1 cellular context compared by ENCODE assay signal in genomic region chr9:108093773-108094675, GRCh38.
TF ChIP-seq lines count a peak whose summit lies in the region.

No MANE protein-coding gene starts in this region.

TF ChIP-seq in A549, 52 proteins besides CTCF, POLR2A, EP300 and RAD21 (continued from another document):
- TF ChIP-seq REST (IDR thresholded peaks at IDR 0.05) = no peak
- no peak for TF ChIP-seq BHLHE40 (IDR thresholded peaks at IDR 0.05; ENCODE audit: low read depth, low read length)
- no peak for TF ChIP-seq CHD2 (IDR thresholded peaks at IDR 0.05; ENCODE audit: low read length, partially characterized antibody)
- no peak for TF ChIP-seq HOXA7 (CRISPR knock-in tag; IDR thresholded peaks at IDR 0.05)
- TF ChIP-seq FOXS1 (CRISPR knock-in tag; IDR thresholded peaks at IDR 0.05) = no peak
- TF ChIP-seq, protein P1, sequence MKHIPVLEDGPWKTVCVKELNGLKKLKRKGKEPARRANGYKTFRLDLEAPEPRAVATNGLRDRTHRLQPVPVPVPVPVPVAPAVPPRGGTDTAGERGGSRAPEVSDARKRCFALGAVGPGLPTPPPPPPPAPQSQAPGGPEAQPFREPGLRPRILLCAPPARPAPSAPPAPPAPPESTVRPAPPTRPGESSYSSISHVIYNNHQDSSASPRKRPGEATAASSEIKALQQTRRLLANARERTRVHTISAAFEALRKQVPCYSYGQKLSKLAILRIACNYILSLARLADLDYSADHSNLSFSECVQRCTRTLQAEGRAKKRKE (CRISPR knock-in tag; IDR thresholded peaks at IDR 0.05; ENCODE audit: low read depth) = no peak
- TF ChIP-seq NPAS2 (CRISPR knock-in tag; IDR thresholded peaks at IDR 0.05; ENCODE audit: borderline replicate concordance) = no peak
- TF ChIP-seq JUN (IDR thresholded peaks at IDR 0.05) = peak; percentile 70 to 81
- TF ChIP-seq EHMT2 (IDR thresholded peaks at IDR 0.05; ENCODE audit: low read depth) = no peak
- TF ChIP-seq TP53 (CRISPR knock-in tag; IDR thresholded peaks at IDR 0.05) = no peak
- peak; percentile 79; the same call in 1 of the 2 replicates for TF ChIP-seq ESRRA (IDR thresholded peaks at IDR 0.05; ENCODE audit: borderline replicate concordance, low read length)
- TF ChIP-seq ZFP36 (IDR thresholded peaks at IDR 0.05; ENCODE audit: borderline replicate concordance, partially characterized antibody) = no peak
- no peak for TF ChIP-seq FOSB (CRISPR knock-in tag; IDR thresholded peaks at IDR 0.05)
- no peak for TF ChIP-seq RCOR1 (IDR thresholded peaks at IDR 0.05; ENCODE audit: low read depth, low read length)
- TF ChIP-seq, protein P2, sequence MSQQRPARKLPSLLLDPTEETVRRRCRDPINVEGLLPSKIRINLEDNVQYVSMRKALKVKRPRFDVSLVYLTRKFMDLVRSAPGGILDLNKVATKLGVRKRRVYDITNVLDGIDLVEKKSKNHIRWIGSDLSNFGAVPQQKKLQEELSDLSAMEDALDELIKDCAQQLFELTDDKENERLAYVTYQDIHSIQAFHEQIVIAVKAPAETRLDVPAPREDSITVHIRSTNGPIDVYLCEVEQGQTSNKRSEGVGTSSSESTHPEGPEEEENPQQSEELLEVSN (IDR thresholded peaks at IDR 0.05; ENCODE audit: borderline replicate concordance, low read depth) = no peak
- TF ChIP-seq RFX5 (IDR thresholded peaks at IDR 0.05) = no peak
- TF ChIP-seq PHF8 (IDR thresholded peaks at IDR 0.05; ENCODE audit: borderline replicate concordance, low read depth) = no peak
- no peak for TF ChIP-seq KDM5A (IDR thresholded peaks at IDR 0.05)
- no peak; a peak in 1 of 4 replicates for TF ChIP-seq CEBPB (IDR thresholded peaks at IDR 0.05)
- TF ChIP-seq HOXB5 (CRISPR knock-in tag; IDR thresholded peaks at IDR 0.05) = no peak
- no peak for TF ChIP-seq ZC3H11A (IDR thresholded peaks at IDR 0.05)
- TF ChIP-seq CBX2 (IDR thresholded peaks at IDR 0.05; ENCODE audit: borderline replicate concordance, low read depth) = no peak
- TF ChIP-seq EHF (CRISPR knock-in tag; IDR thresholded peaks at IDR 0.05) = no peak
- TF ChIP-seq, protein P3, sequence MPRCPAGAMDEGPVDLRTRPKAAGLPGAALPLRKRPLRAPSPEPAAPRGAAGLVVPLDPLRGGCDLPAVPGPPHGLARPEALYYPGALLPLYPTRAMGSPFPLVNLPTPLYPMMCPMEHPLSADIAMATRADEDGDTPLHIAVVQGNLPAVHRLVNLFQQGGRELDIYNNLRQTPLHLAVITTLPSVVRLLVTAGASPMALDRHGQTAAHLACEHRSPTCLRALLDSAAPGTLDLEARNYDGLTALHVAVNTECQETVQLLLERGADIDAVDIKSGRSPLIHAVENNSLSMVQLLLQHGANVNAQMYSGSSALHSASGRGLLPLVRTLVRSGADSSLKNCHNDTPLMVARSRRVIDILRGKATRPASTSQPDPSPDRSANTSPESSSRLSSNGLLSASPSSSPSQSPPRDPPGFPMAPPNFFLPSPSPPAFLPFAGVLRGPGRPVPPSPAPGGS (IDR thresholded peaks at IDR 0.05) = 0 out of 3 replicates have a peak, but pooled peaks have one; percentile 48
- TF ChIP-seq ZNF302 (CRISPR knock-in tag; IDR thresholded peaks at IDR 0.05) = no peak
- TF ChIP-seq RNF2 (IDR thresholded peaks at IDR 0.05; ENCODE audit: borderline replicate concordance, low read depth) = no peak
- TF ChIP-seq ZSCAN20 (CRISPR knock-in tag; IDR thresholded peaks at IDR 0.05) = no peak
- no peak for TF ChIP-seq MAFK (IDR thresholded peaks at IDR 0.05; ENCODE audit: partially characterized antibody)
- TF ChIP-seq HEYL (CRISPR knock-in tag; IDR thresholded peaks at IDR 0.05) = no peak
- peak; percentile 44 for TF ChIP-seq MAX (IDR thresholded peaks at IDR 0.05)
